In genomic region chr2:159712194-159712928, GRCh38 we compare ENCODE assay signal across 1 cellular context.
TF ChIP-seq lines count a peak whose summit lies in the region.

TSS of gene MARCHF7 (plus strand) at chr2:159712506. CDS start at chr2:159729023, 16,517 bp downstream.

TF ChIP-seq in GM12878, 131 proteins besides CTCF, POLR2A, EP300 and RAD21 (continued from another document and continues in another):
- TF ChIP-seq RFX5 (IDR thresholded peaks at IDR 0.05; ENCODE audit: low read depth, low read length) = no peak
- no peak for TF ChIP-seq ZBTB11 (CRISPR knock-in tag; IDR thresholded peaks at IDR 0.05)
- peak; percentile 95 for TF ChIP-seq YY1 (IDR thresholded peaks at IDR 0.05; ENCODE audit: low read depth, low read length)
- peak; percentile 100 for TF ChIP-seq CHD2 (IDR thresholded peaks at IDR 0.05; ENCODE audit: borderline replicate concordance, low read depth, low read length)
- TF ChIP-seq SMARCA5 (IDR thresholded peaks at IDR 0.05) = peak; percentile 83
- 0 out of 2 replicates have a peak, but pooled peaks have one; percentile 53 for TF ChIP-seq ZNF217 (IDR thresholded peaks at IDR 0.05)
- no peak for TF ChIP-seq NFYA (IDR thresholded peaks at IDR 0.05; ENCODE audit: borderline replicate concordance, low read depth, low read length)
- no peak for TF ChIP-seq USF2 (IDR thresholded peaks at IDR 0.05; ENCODE audit: borderline replicate concordance, low read depth, low read length)
- no peak; the same call in 1 of the 2 replicates for TF ChIP-seq MTA2 (IDR thresholded peaks at IDR 0.05; ENCODE audit: low read depth)
- peak; percentile 71 for TF ChIP-seq ZNF687 (IDR thresholded peaks at IDR 0.05)
- peak in 1 of 2 experiments; percentile 57; a peak in 2 of 4 replicates for TF ChIP-seq SRF (IDR thresholded peaks at IDR 0.05; ENCODE audit: low read depth in 2 of 2, low read length in 2 of 2)
- TF ChIP-seq SMAD1 (IDR thresholded peaks at IDR 0.05; ENCODE audit: low read depth, partially characterized antibody) = peak; percentile 82
- TF ChIP-seq ZBTB33 (IDR thresholded peaks at IDR 0.05) = no peak
- TF ChIP-seq SUZ12 (IDR thresholded peaks at IDR 0.05; ENCODE audit: unreplicated experiment) = no peak
- TF ChIP-seq HDAC6 (IDR thresholded peaks at IDR 0.05; ENCODE audit: unreplicated experiment) = peak; percentile 66
- TF ChIP-seq SPI1 (IDR thresholded peaks at IDR 0.05; ENCODE audit: borderline replicate concordance, insufficient read depth, low read depth, low read length) = peak; percentile 28; the same call in 1 of the 2 replicates
- TF ChIP-seq YBX1 (IDR thresholded peaks at IDR 0.05) = no peak
- TF ChIP-seq NRF1 (conservative IDR thresholded peaks at IDR 0.05; ENCODE audit: low read depth, low read length) = no peak
- TF ChIP-seq KLF5 (IDR thresholded peaks at IDR 0.05; ENCODE audit: partially characterized antibody) = peak; percentile 76
- no peak for TF ChIP-seq SP1 (IDR thresholded peaks at IDR 0.05; ENCODE audit: low read depth, low read length)
- peak; percentile 82 for TF ChIP-seq FOXM1 (IDR thresholded peaks at IDR 0.05; ENCODE audit: low read depth, low read length)
- peak; percentile 80; the same call in 2 of the 3 replicates for TF ChIP-seq POU2F2 (IDR thresholded peaks at IDR 0.05; ENCODE audit: borderline replicate concordance, low read depth, low read length)
- no peak for TF ChIP-seq WRNIP1 (IDR thresholded peaks at IDR 0.05; ENCODE audit: borderline replicate concordance, low read depth, low read length)
- no peak for TF ChIP-seq FOXK2 (IDR thresholded peaks at IDR 0.05)
- peak; percentile 82; the same call in 1 of the 2 replicates for TF ChIP-seq SMAD5 (IDR thresholded peaks at IDR 0.05; ENCODE audit: low read depth)
- TF ChIP-seq NBN (IDR thresholded peaks at IDR 0.05) = peak; percentile 94
- peak; percentile 89 for TF ChIP-seq GATAD2B (conservative IDR thresholded peaks at IDR 0.05; ENCODE audit: low read depth)
- TF ChIP-seq PAX8 (IDR thresholded peaks at IDR 0.05) = no peak
- TF ChIP-seq BMI1 (IDR thresholded peaks at IDR 0.05; ENCODE audit: borderline replicate concordance) = no peak
- peak; percentile 96 for TF ChIP-seq POLR2AphosphoS5 (IDR thresholded peaks at IDR 0.05; ENCODE audit: low read length)
- TF ChIP-seq E2F8 (IDR thresholded peaks at IDR 0.05; ENCODE audit: low read depth, partially characterized antibody) = peak; percentile 63
- no peak for TF ChIP-seq SREBF2 (IDR thresholded peaks at IDR 0.05; ENCODE audit: low read length)
- peak; percentile 76; the same call in 1 of the 2 replicates for TF ChIP-seq TCF12 (IDR thresholded peaks at IDR 0.05; ENCODE audit: low read depth, low read length)
- TF ChIP-seq CEBPB (IDR thresholded peaks at IDR 0.05; ENCODE audit: borderline replicate concordance in 1 of 2, low read depth in 2 of 2, low read length in 2 of 2) = no peak
- TF ChIP-seq BCL3 (IDR thresholded peaks at IDR 0.05; ENCODE audit: borderline replicate concordance, insufficient read depth, low read depth, low read length, poor library complexity, severe bottlenecking) = peak; percentile 70
- peak; percentile 45; the same call in 1 of the 2 replicates for TF ChIP-seq RELB (IDR thresholded peaks at IDR 0.05; ENCODE audit: low read depth)
- peak; percentile 29 for TF ChIP-seq E4F1 (IDR thresholded peaks at IDR 0.05; ENCODE audit: borderline replicate concordance, partially characterized antibody)
- no peak for TF ChIP-seq CHD4 (IDR thresholded peaks at IDR 0.05)
- TF ChIP-seq TCF7 (IDR thresholded peaks at IDR 0.05; ENCODE audit: borderline replicate concordance) = no peak
- TF ChIP-seq PAX5 (IDR thresholded peaks at IDR 0.05; ENCODE audit: borderline replicate concordance, low read depth, low read length) = peak; percentile 54
- peak; percentile 78; the same call in 1 of the 2 replicates for TF ChIP-seq BACH1 (IDR thresholded peaks at IDR 0.05; ENCODE audit: borderline replicate concordance)
- peak; percentile 58; the same call in 1 of the 2 replicates for TF ChIP-seq ZNF207 (IDR thresholded peaks at IDR 0.05; ENCODE audit: borderline replicate concordance)
- TF ChIP-seq NR2C1 (IDR thresholded peaks at IDR 0.05) = no peak
- TF ChIP-seq SIN3A (IDR thresholded peaks at IDR 0.05; ENCODE audit: low read depth, low read length) = peak; percentile 34
- TF ChIP-seq EZH2 (IDR thresholded peaks at IDR 0.05; ENCODE audit: borderline replicate concordance, control insufficient read depth, low read depth, low read length) = no peak
